Comparison of ENCODE assay signal across 8 cellular contexts in genomic region chr1:42681771-42682483, GRCh38. TPM values are rescaled to one million over a fixed set of nuclear protein-coding genes. Genes with fewer than 3 reads are reported as not detected.
DNase-seq lines count a peak whose midpoint lies in the region; ATAC-seq, FAIRE-seq and TF ChIP-seq lines count a peak whose summit lies in the region.

Gene YBX1, plus strand, starts transcription at chr1:42682418. Its CDS starts 148 bp downstream, at chr1:42682566.

- peak; percentile 89 for FAIRE-seq in GM12892 (lab: Jason Lieb, UNC)

- peak; percentile 88 for ATAC-seq in HG02852 (IDR thresholded peaks at IDR 0.05; ENCODE audit: unreplicated experiment)
- ATAC-seq in heart right ventricle, result peak; percentile 97 to 99 (median 98)
- ATAC-seq in upper lobe of left lung (ENCODE audit: low FRiP score in 2 of 2), result peak; percentile 97 to 99

- TF ChIP-seq POLR2A in GM12892 (IDR thresholded peaks at IDR 0.05; ENCODE audit: low read depth, low read length) (peak; percentile 85), adrenal gland (IDR thresholded peaks at IDR 0.05) (peak; percentile 81 to 93), upper lobe of left lung (IDR thresholded peaks at IDR 0.05) (peak in 3 of 4 donors; percentile 70 to 91 (median 81))

- intact Hi-C loops in adrenal gland (cut with DNase I) (no loop called here), heart right ventricle (cut with DNase I) (loop anchor here in 3 of 10 donors (5.0 to 10.0 kb wide), 3 partner anchors 337 to 347 kb away; partner anchors contain the start of gene FOXJ3 (in 1 of the 3)), posterior cingulate gyrus (cut with DNase I) (loop anchor here (2.0 to 10.0 kb wide), 3 partner anchors 63 to 347 kb away; partner anchors contain the start of genes C1orf50, CLDN19, FOXJ3 and P3H1)

- TF ChIP-seq EP300 in upper lobe of left lung (IDR thresholded peaks at IDR 0.05), result no peak

- H3K27me3 ChIP-seq in adrenal gland (no peaks in the 10 kb centered on the region), heart right ventricle (no peaks in the 10 kb centered on the region), upper lobe of left lung (no peaks in the 10 kb centered on the region)

- DNase-seq in GM12892 (ENCODE audit: insufficient read length) (peak; percentile 84), NCI-H146 (lab: John Stamatoyannopoulos, UW) (peak; percentile 96), T-helper 1 cell (peak; percentile 85 to 97 (median 92)), adrenal gland (peak; percentile 97 to 99 (median 98)), heart right ventricle (peak; percentile 95 to 98), posterior cingulate gyrus (peak; percentile 92 to 99 (median 95)), upper lobe of left lung (peak; percentile 93 to 97)

- TF ChIP-seq CTCF in adrenal gland (IDR thresholded peaks at IDR 0.05) (no peak), heart right ventricle (IDR thresholded peaks at IDR 0.05) (no peak), upper lobe of left lung (IDR thresholded peaks at IDR 0.05) (no peak)

- H3K27ac ChIP-seq in adrenal gland (peak within 1 kb of the TSS; percentile 68 to 99 (median 88)), heart right ventricle (peak within 1 kb of the TSS; percentile 90 to 98 (median 94)), upper lobe of left lung (peak within 1 kb of the TSS; percentile 93 to 99 (median 94))

- 0% methylated on average over 21 to 53 of the region's 53 CpGs for WGBS in adrenal gland, 4 donors
- 0% methylated on average over 53 of the region's 53 CpGs for WGBS in heart right ventricle, 2 donors
- 0 to 1% methylated on average over 33 to 53 of the region's 53 CpGs for WGBS in upper lobe of left lung, 2 donors

- peak within 1 kb of the TSS; percentile 60 to 95 (median 76) for H3K4me3 ChIP-seq in adrenal gland
- H3K4me3 ChIP-seq in heart right ventricle, result peak within 1 kb of the TSS; percentile 63 to 86 (median 82)
- H3K4me3 ChIP-seq in upper lobe of left lung, result peak within 1 kb of the TSS; percentile 75 to 100 (median 95)

- H3K9me3 ChIP-seq in adrenal gland (replicated peaks in 1 of 3) (no peaks in the 10 kb centered on the region), heart right ventricle (no peaks in the 10 kb centered on the region), upper lobe of left lung (no peaks in the 10 kb centered on the region)

- H3K36me3 ChIP-seq in adrenal gland (replicated peaks in 1 of 2) (no peaks in the 10 kb centered on the region), heart right ventricle (peaks cover 0 to 27% (median 0%) of the 10 kb centered on the region in 9 donors), upper lobe of left lung (peaks cover 0 to 11% (median 0%) of the 10 kb centered on the region in 4 donors)

- H3K4me1 ChIP-seq in adrenal gland (replicated peaks in 1 of 2) (peaks cover 15 to 47% of the 10 kb centered on the region in 2 donors), heart right ventricle (peaks cover 4 to 56% (median 51%) of the 10 kb centered on the region in 9 donors), upper lobe of left lung (peaks cover 47 to 57% (median 50%) of the 10 kb centered on the region in 4 donors)

RNA-seq across cellular contexts. Expression of gene YBX1, which starts in this region (rescaled TPM):
- 1,144 TPM for polyA plus RNA-seq in GM12892 (2012; ENCODE audit: missing spikeins)
- total RNA-seq in adrenal gland (100 to 1,000 TPM; 281 to 430 (median 338) TPM), heart right ventricle (100 to 1,000 TPM; 639 to 983 (median 777) TPM), upper lobe of left lung (100 to 1,000 TPM; 309 to 564 (median 516) TPM)
- polyA plus RNA-seq in adrenal gland (100 to 1,000 TPM; 285 to 995 (median 300) TPM), heart right ventricle (1,000 to 10,000 TPM in 1 of 2 donors, 100 to 1,000 TPM in 1; 300 to 1,036 TPM)

Comparison
In these comparisons a context has a peak if more than half of its experiments do, and no peak if none do; other contexts are left out.
1. Peak in every context shown above with its lines: DNase-seq, ATAC-seq, H3K4me3 ChIP-seq and H3K27ac ChIP-seq.